In the genomic region with DNA sequence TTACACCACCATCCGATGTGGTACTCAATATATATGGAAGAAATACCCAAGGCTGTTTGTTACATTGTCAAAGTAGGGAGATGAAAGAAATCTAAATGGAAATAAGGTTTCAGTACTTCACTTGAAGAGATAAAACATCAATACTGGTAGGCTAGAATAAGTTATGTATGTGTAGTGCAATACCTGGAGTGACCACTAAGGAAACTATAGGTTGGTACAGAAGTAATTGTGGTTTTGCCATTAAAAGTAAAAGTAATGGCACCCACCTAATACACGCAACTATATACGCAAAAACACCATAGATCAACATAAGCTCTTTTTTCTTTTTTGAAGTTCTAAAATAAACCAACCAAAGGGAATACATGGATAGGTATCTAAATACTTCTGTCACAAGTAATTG, we compare ENCODE assay signal across 18 cellular contexts.
DNase-seq lines count a peak whose midpoint lies in the region; ATAC-seq, FAIRE-seq and TF ChIP-seq lines count a peak whose summit lies in the region.
"Had no signal": no experiment of that assay in that cellular context is flagged by ENCODE, and none has a peak within 500 bp of the region (broad histone marks: within the 10 kb centered on the region; RNA-seq: fewer than 3 reads in every experiment).

No MANE protein-coding gene starts in this region.

- no peak overlapping the region for H3K9ac ChIP-seq in endodermal cell (ENCODE audit: extremely low read depth, low read length, poor library complexity, severe bottlenecking)

- H3K36me3 Mint-ChIP-seq in endodermal cell (ENCODE audit: low read depth): no peaks in the 10 kb centered on the region
- H3K36me3 Mint-ChIP-seq in effector memory CD8-positive, alpha-beta T cell (ENCODE audit: insufficient read depth): no peaks in the 10 kb centered on the region
- H3K36me3 Mint-ChIP-seq: activated naive CD4-positive, alpha-beta T cell treated with anti-CD3 and anti-CD28 coated beads, Interleukin-2, amount 50 U/mL, for 24 hours; immature natural killer cell had no signal

- 97% methylated on average over 3 of the region's 3 CpGs; no CpG with 5 or more reads in 1 of the 2 experiments for WGBS in endodermal cell (ENCODE audit: insufficient coverage in 1 of 2, insufficient read length in 1 of 2), 2 experiments

- H3K36me3 ChIP-seq in endodermal cell (ENCODE audit: control insufficient read depth, insufficient read depth, low read length): no peaks in the 10 kb centered on the region

- peak; percentile 9 to 29 for DNase-seq in Kasumi-1 (lab: John Stamatoyannopoulos, UW)
- no peak for DNase-seq in endodermal cell
- DNase-seq in retinal pigment epithelial cell (ENCODE audit: low read depth): no peak
- DNase-seq in H54 (ENCODE audit: insufficient read length, low spot score): no peak
- no peak for DNase-seq in kidney tubule cell (ENCODE audit: low spot score)
- DNase-seq in effector memory CD8-positive, alpha-beta T cell: no peak
- DNase-seq: activated T-cell treated with anti-CD3 and anti-CD28 coated beads, Interleukin-2, amount 50 U/mL, for 1 hour; DMS 273 treated with DMSO at 0.1 percent for 48 hours; immature natural killer cell; naive thymus-derived CD8-positive, alpha-beta T cell; NCI-H1105; stimulated activated CD4-positive, alpha-beta T cell treated with anti-CD3 and anti-CD28 coated beads, Interleukin-12 subunit alpha, Interleukin-12 subunit beta, amount 100 ng/mL, for 4 hours had no signal

- no peaks in the 10 kb centered on the region for H3K9me3 ChIP-seq in endodermal cell (ENCODE audit: control insufficient read depth, low read length)

- no peak for FAIRE-seq in H54 (lab: Jason Lieb, UNC)
- FAIRE-seq: K562 had no signal

- no peaks in the 10 kb centered on the region for H3K27me3 ChIP-seq in endodermal cell (ENCODE audit: control insufficient read depth, insufficient read depth, low read length, poor library complexity, severe bottlenecking)

- no peaks in the 10 kb centered on the region for H3K4me1 Mint-ChIP-seq in endodermal cell
- no peaks in the 10 kb centered on the region for H3K4me1 Mint-ChIP-seq in effector memory CD8-positive, alpha-beta T cell (ENCODE audit: low read depth in 2 of 2)
- H3K4me1 Mint-ChIP-seq: activated naive CD4-positive, alpha-beta T cell treated with anti-CD3 and anti-CD28 coated beads, Interleukin-2, amount 50 U/mL, for 24 hours; immature natural killer cell; naive thymus-derived CD8-positive, alpha-beta T cell; stimulated activated memory B cell treated with anti-CD40 and anti-IgM and Interleukin-4, amounts not matched to agents 10 μg/mL and 1 μg/mL and 100 μg/mL, for 72 hours had no signal

- H3K4me3 ChIP-seq in endodermal cell (ENCODE audit: low read length): no peak overlapping the region
- no peak overlapping the region for H3K4me3 ChIP-seq in retinal pigment epithelial cell (ENCODE audit: low read length)
- H3K4me3 ChIP-seq: K562 had no signal

- ATAC-seq in GM18867 (IDR thresholded peaks at IDR 0.05; ENCODE audit: unreplicated experiment): peak; percentile 58
- ATAC-seq in effector memory CD8-positive, alpha-beta T cell (replicated peaks): no peak
- ATAC-seq: esophagus mucosa; K562; naive thymus-derived CD8-positive, alpha-beta T cell; stimulated activated memory B cell treated with anti-CD40 and anti-IgM and Interleukin-4, amounts not matched to agents 10 μg/mL and 1 μg/mL and 100 μg/mL, for 72 hours had no signal

- TF ChIP-seq CTCF in endodermal cell (conservative IDR thresholded peaks at IDR 0.05): peak; percentile 47
- peak; percentile 6 for TF ChIP-seq CTCF in retinal pigment epithelial cell (conservative IDR thresholded peaks at IDR 0.05; ENCODE audit: low read depth, low read length)

- no peaks in the 10 kb centered on the region for H3K27me3 Mint-ChIP-seq in endodermal cell (ENCODE audit: insufficient read depth)
- no peaks in the 10 kb centered on the region for H3K27me3 Mint-ChIP-seq in effector memory CD8-positive, alpha-beta T cell
- H3K27me3 Mint-ChIP-seq: activated naive CD4-positive, alpha-beta T cell treated with anti-CD3 and anti-CD28 coated beads, Interleukin-2, amount 50 U/mL, for 24 hours; dendritic cell treated with granulocyte-macrophage colony-stimulating factor and Interleukin-4, amounts not matched to agents 40 ng/mL and 50 ng/mL, for 4 days; stimulated activated memory B cell treated with anti-CD40 and anti-IgM and Interleukin-4, amounts not matched to agents 10 μg/mL and 1 μg/mL and 100 μg/mL, for 72 hours had no signal

- H3K9me3 Mint-ChIP-seq in endodermal cell: peaks cover 2% of the 10 kb centered on the region
- H3K9me3 Mint-ChIP-seq in effector memory CD8-positive, alpha-beta T cell: no peaks in the 10 kb centered on the region
- H3K9me3 Mint-ChIP-seq: activated naive CD4-positive, alpha-beta T cell treated with anti-CD3 and anti-CD28 coated beads, Interleukin-2, amount 50 U/mL, for 24 hours had no signal

- no peak overlapping the region for H3K4me3 Mint-ChIP-seq in endodermal cell
- H3K4me3 Mint-ChIP-seq in effector memory CD8-positive, alpha-beta T cell: no peak overlapping the region
- H3K4me3 Mint-ChIP-seq: activated naive CD4-positive, alpha-beta T cell treated with anti-CD3 and anti-CD28 coated beads, Interleukin-2, amount 50 U/mL, for 24 hours; dendritic cell treated with granulocyte-macrophage colony-stimulating factor and Interleukin-4, amounts not matched to agents 40 ng/mL and 50 ng/mL, for 4 days; immature natural killer cell; naive thymus-derived CD8-positive, alpha-beta T cell; stimulated activated memory B cell treated with anti-CD40 and anti-IgM and Interleukin-4, amounts not matched to agents 10 μg/mL and 1 μg/mL and 100 μg/mL, for 72 hours had no signal

- no peak for TF ChIP-seq POLR2A in H54 (IDR thresholded peaks at IDR 0.05; ENCODE audit: low read depth, low read length)

- no peaks in the 10 kb centered on the region for H3K4me1 ChIP-seq in endodermal cell (ENCODE audit: control insufficient read depth, insufficient read depth, low read length)

- H3K27ac ChIP-seq in endodermal cell (ENCODE audit: low read depth, low read length): no peak overlapping the region

- no peak overlapping the region for H3K27ac Mint-ChIP-seq in endodermal cell
- H3K27ac Mint-ChIP-seq in effector memory CD8-positive, alpha-beta T cell: no peak overlapping the region
- H3K27ac Mint-ChIP-seq: activated naive CD4-positive, alpha-beta T cell treated with anti-CD3 and anti-CD28 coated beads, Interleukin-2, amount 50 U/mL, for 24 hours; dendritic cell treated with granulocyte-macrophage colony-stimulating factor and Interleukin-4, amounts not matched to agents 40 ng/mL and 50 ng/mL, for 4 days; immature natural killer cell; naive thymus-derived CD8-positive, alpha-beta T cell; stimulated activated memory B cell treated with anti-CD40 and anti-IgM and Interleukin-4, amounts not matched to agents 10 μg/mL and 1 μg/mL and 100 μg/mL, for 72 hours had no signal

Comparison
In these comparisons a context has a peak if more than half of its experiments do, and no peak if none do; other contexts are left out.
1. DNase-seq: peak in Kasumi-1 (2 of 2); none in endodermal cell (single experiment), retinal pigment epithelial cell (single experiment), H54 (single experiment), kidney tubule cell (single experiment) and effector memory CD8-positive, alpha-beta T cell (0 of 3).